ENCODE assay signal across 16 cellular contexts in genomic region chr11:86931059-86931964, GRCh38. TPM values are rescaled to one million over a fixed set of nuclear protein-coding genes. Genes with fewer than 3 reads are reported as not detected.
DNase-seq lines count a peak whose midpoint lies in the region; ATAC-seq and TF ChIP-seq lines count a peak whose summit lies in the region.
"Had no signal": no experiment of that assay in that cellular context is flagged by ENCODE, and none has a peak within 500 bp of the region (broad histone marks: within the 10 kb centered on the region; RNA-seq: fewer than 3 reads in every experiment).

No MANE protein-coding gene starts in this region.

- ATAC-seq in PC-3 = no peak
- ATAC-seq in HG03442 (IDR thresholded peaks at IDR 0.05; ENCODE audit: unreplicated experiment) = no peak
- ATAC-seq in activated CD4-positive, alpha-beta T cell treated with anti-CD3 and anti-CD28 coated beads for 36 hours = no peak
- ATAC-seq: left lobe of liver had no signal

- H3K36me3 ChIP-seq in ACC112 (ENCODE audit: insufficient read depth, low read length) (no peaks in the 10 kb centered on the region), PC-3 (ENCODE audit: low read depth, low read length) (no peaks in the 10 kb centered on the region), duodenal mucosa (ENCODE audit: control insufficient read depth in 1 of 2, insufficient read depth in 2 of 2, low read length in 2 of 2) (no peaks in the 10 kb centered on the region)

- H3K9me2 ChIP-seq in PC-3 (replicated peaks; ENCODE audit: low read length) = no peaks in the 10 kb centered on the region

- H3K36me3 Mint-ChIP-seq in mesothelial cell of epicardium = no peaks in the 10 kb centered on the region
- no peaks in the 10 kb centered on the region for H3K36me3 Mint-ChIP-seq in activated CD4-positive, alpha-beta T cell treated with anti-CD3 and anti-CD28 coated beads for 36 hours (ENCODE audit: low read depth)
- H3K36me3 Mint-ChIP-seq: activated CD8-positive, alpha-beta memory T cell treated with anti-CD3 and anti-CD28 coated beads, Interleukin-2, amount 10 ng/mL, durations not matched to agents 7 days and 5 days; natural killer cell had no signal

- peaks cover 5% of the 10 kb centered on the region for H3F3A ChIP-seq in PC-3 (ENCODE audit: low read length, unreplicated experiment)

- H3K27ac Mint-ChIP-seq in mesothelial cell of epicardium = peak overlapping the region; percentile 87
- no peak overlapping the region for H3K27ac Mint-ChIP-seq in activated CD4-positive, alpha-beta T cell treated with anti-CD3 and anti-CD28 coated beads for 36 hours
- H3K27ac Mint-ChIP-seq: activated B cell treated with CpG ODN at 0.5 μM for 24 hours; activated CD8-positive, alpha-beta memory T cell treated with anti-CD3 and anti-CD28 coated beads, Interleukin-2, amount 10 ng/mL, durations not matched to agents 7 days and 5 days had no signal

- H3K27ac ChIP-seq in ACC112 (ENCODE audit: low read depth, low read length) = 0 out of 2 replicates have a peak overlapping the region, but pooled peaks have one; percentile 22
- H3K27ac ChIP-seq in PC-3 (ENCODE audit: low read length) = peak overlapping the region; percentile 90
- H3K27ac ChIP-seq in duodenal mucosa (ENCODE audit: low read depth, low read length) = peak overlapping the region; percentile 10
- H3K27ac ChIP-seq: HL-60 had no signal

- no peaks in the 10 kb centered on the region for H3K27me3 Mint-ChIP-seq in mesothelial cell of epicardium (ENCODE audit: low read depth)
- no peaks in the 10 kb centered on the region for H3K27me3 Mint-ChIP-seq in activated CD4-positive, alpha-beta T cell treated with anti-CD3 and anti-CD28 coated beads for 36 hours
- H3K27me3 Mint-ChIP-seq: activated CD8-positive, alpha-beta memory T cell treated with anti-CD3 and anti-CD28 coated beads, Interleukin-2, amount 10 ng/mL, durations not matched to agents 7 days and 5 days had no signal

- H3K79me2 ChIP-seq in ACC112 (ENCODE audit: control insufficient read depth, insufficient read depth, low read length, unreplicated experiment) (no peaks in the 10 kb centered on the region), PC-3 (ENCODE audit: low read length) (no peaks in the 10 kb centered on the region)

- H4K20me1 ChIP-seq in PC-3 (ENCODE audit: low read length) = no peaks in the 10 kb centered on the region

- H3K4me3 ChIP-seq in ACC112 (ENCODE audit: low read depth, low read length) = peak overlapping the region; percentile 13; the same call in 1 of the 2 replicates
- peak overlapping the region; percentile 41 for H3K4me3 ChIP-seq in PC-3 (ENCODE audit: low read length)
- H3K4me3 ChIP-seq in duodenal mucosa (ENCODE audit: low read depth in 1 of 2, low read length in 2 of 2) = no peak overlapping the region

- CTCF ChIA-PET in PC-3 (lab: Charles Lee) (interaction anchor here (0.7 to 1.3 kb wide), 3 partner anchors 21 to 1205 kb away, joined by 3 to 5 read pairs (median 3); partner anchors contain the start of gene CCDC83), HEK293T (lab: Yijun Ruan, JAX) (no interaction called here)
- CTCF ChIA-PET in activated CD4-positive, alpha-beta T cell treated with anti-CD3 and anti-CD28 coated beads for 36 hours (lab: Charles Lee) = interaction anchor here (0.9 kb wide), 1 partner anchor 64 kb away, joined by 4 read pairs; no protein-coding TSS in a partner anchor

- H3K9me3 Mint-ChIP-seq in mesothelial cell of epicardium = no peaks in the 10 kb centered on the region
- no peaks in the 10 kb centered on the region for H3K9me3 Mint-ChIP-seq in activated CD4-positive, alpha-beta T cell treated with anti-CD3 and anti-CD28 coated beads for 36 hours (ENCODE audit: low read depth)
- H3K9me3 Mint-ChIP-seq: activated B cell treated with CpG ODN at 0.5 μM for 24 hours, natural killer cell had no signal

- H2AFZ ChIP-seq in ACC112 (ENCODE audit: low read length, unreplicated experiment) (peak overlapping the region; percentile 53), PC-3 (ENCODE audit: low read length) (peak overlapping the region; percentile 2; the same call in 1 of the 2 replicates)

- peak overlapping the region; percentile 56 for H3K9ac ChIP-seq in PC-3 (ENCODE audit: low read length)
- H3K9ac ChIP-seq in duodenal mucosa (ENCODE audit: low read depth in 1 of 2, low read length in 2 of 2) = no peak overlapping the region

- H3K9me3 ChIP-seq in PC-3 (ENCODE audit: low read length) (no peaks in the 10 kb centered on the region), duodenal mucosa (ENCODE audit: control insufficient read depth in 1 of 2, low read length in 2 of 2) (no peaks in the 10 kb centered on the region)

- H3K4me1 Mint-ChIP-seq in mesothelial cell of epicardium = peaks cover 63% of the 10 kb centered on the region
- H3K4me1 Mint-ChIP-seq in activated CD4-positive, alpha-beta T cell treated with anti-CD3 and anti-CD28 coated beads for 36 hours = no peaks in the 10 kb centered on the region
- H3K4me1 Mint-ChIP-seq: activated B cell treated with CpG ODN at 0.5 μM for 24 hours had no signal

- no peak overlapping the region for H3K4me3 Mint-ChIP-seq in mesothelial cell of epicardium
- no peak overlapping the region for H3K4me3 Mint-ChIP-seq in activated CD4-positive, alpha-beta T cell treated with anti-CD3 and anti-CD28 coated beads for 36 hours
- H3K4me3 Mint-ChIP-seq: activated B cell treated with CpG ODN at 0.5 μM for 24 hours; activated CD8-positive, alpha-beta memory T cell treated with anti-CD3 and anti-CD28 coated beads, Interleukin-2, amount 10 ng/mL, durations not matched to agents 7 days and 5 days; natural killer cell had no signal

- H3K4me2 ChIP-seq in PC-3 (ENCODE audit: low read length) = peak overlapping the region; percentile 75

- POLR2A ChIA-PET in PC-3 (lab: Charles Lee; ENCODE audit: unreplicated experiment) (interaction anchor here (0.7 to 1.0 kb wide), 3 partner anchors 11 to 1102 kb away, joined by 3 to 5 read pairs (median 3); partner anchors contain the start of gene FZD4), HEK293T (lab: Yijun Ruan, JAX) (no interaction called here)
- POLR2A ChIA-PET in activated CD4-positive, alpha-beta T cell treated with anti-CD3 and anti-CD28 coated beads for 36 hours (lab: Charles Lee) = no interaction called here

- TSS peak; percentile 44 for BruUV-seq in PC-3 (replicated peaks; lab: Mats Ljungman, UMichigan)

- intact Hi-C loops in PC-3 (cut with micrococcal nuclease) = no loop called here
- intact Hi-C loops in activated CD4-positive, alpha-beta T cell treated with anti-CD3 and anti-CD28 coated beads for 36 hours (cut with DNase I, micrococcal nuclease) = no loop called here

- peaks cover 41% of the 10 kb centered on the region for H3K4me1 ChIP-seq in ACC112 (ENCODE audit: control insufficient read depth, insufficient read depth, low read length, unreplicated experiment)
- peaks cover 49% of the 10 kb centered on the region for H3K4me1 ChIP-seq in PC-3 (ENCODE audit: insufficient read depth, low read length)
- peaks cover 0 to 5% of the 10 kb centered on the region in 2 donors for H3K4me1 ChIP-seq in duodenal mucosa (ENCODE audit: control insufficient read depth in 1 of 2, insufficient read depth in 2 of 2, low read length in 2 of 2)

- no peaks in the 10 kb centered on the region for H3K27me3 ChIP-seq in ACC112 (ENCODE audit: insufficient read depth, low read length)
- H3K27me3 ChIP-seq in PC-3 (ENCODE audit: low read length) = no peaks in the 10 kb centered on the region
- H3K27me3 ChIP-seq in duodenal mucosa (ENCODE audit: control insufficient read depth in 1 of 2, insufficient read depth in 2 of 2, low read length in 2 of 2) = no peaks in the 10 kb centered on the region

- TF ChIP-seq CTCF in PC-3 (conservative IDR thresholded peaks at IDR 0.05; ENCODE audit: low read depth, low read length) (no peak), mesothelial cell of epicardium (IDR thresholded peaks at IDR 0.05; ENCODE audit: unreplicated experiment) (no peak), GM10266 (IDR thresholded peaks at IDR 0.05; ENCODE audit: control insufficient read depth, insufficient read depth, low read depth, missing control alignments) (no peak)

- no peak for DNase-seq in PC-3
- no peak for DNase-seq in mesothelial cell of epicardium (ENCODE audit: low spot score in 2 of 2, unreplicated experiment in 2 of 2)
- no peak for DNase-seq in HEK293T (ENCODE audit: extremely low spot score)
- no peak for DNase-seq in GM10266 (ENCODE audit: extremely low spot score)
- no peak for DNase-seq in activated CD4-positive, alpha-beta T cell treated with anti-CD3 and anti-CD28 coated beads for 36 hours
- DNase-seq: activated B cell treated with CpG ODN at 0.5 μM for 24 hours; activated CD8-positive, alpha-beta memory T cell treated with anti-CD3 and anti-CD28 coated beads, Interleukin-2, amount 10 ng/mL, durations not matched to agents 7 days and 5 days; activated naive CD4-positive, alpha-beta T cell treated with Interleukin-2 at 50 U/mL for 16 hours; MM.1S; natural killer cell; NCI-H2081 treated with DMSO at 0.1 percent for 48 hours had no signal

TF ChIP-seq in HEK293T, 16 proteins besides CTCF, POLR2A, EP300 and RAD21:
- no peak for TF ChIP-seq ZNF384 (IDR thresholded peaks at IDR 0.05)
- TF ChIP-seq NFRKB (IDR thresholded peaks at IDR 0.05) = no peak
- TF ChIP-seq HDGF (IDR thresholded peaks at IDR 0.05; ENCODE audit: borderline replicate concordance) = no peak
- TF ChIP-seq FOXK2 (IDR thresholded peaks at IDR 0.05) = no peak
- no peak for TF ChIP-seq PKNOX1 (IDR thresholded peaks at IDR 0.05)
- TF ChIP-seq SUZ12 (IDR thresholded peaks at IDR 0.05) = no peak
- no peak for TF ChIP-seq CTBP1 (IDR thresholded peaks at IDR 0.05; ENCODE audit: borderline replicate concordance)
- TF ChIP-seq ARNT (IDR thresholded peaks at IDR 0.05) = no peak
- no peak for TF ChIP-seq FOXM1 (IDR thresholded peaks at IDR 0.05; ENCODE audit: borderline replicate concordance)
- TF ChIP-seq ELF4 (IDR thresholded peaks at IDR 0.05) = no peak
- TF ChIP-seq BHLHE40 (IDR thresholded peaks at IDR 0.05; ENCODE audit: borderline replicate concordance) = no peak
- no peak for TF ChIP-seq SP1 (IDR thresholded peaks at IDR 0.05)
- no peak for TF ChIP-seq LEF1 (IDR thresholded peaks at IDR 0.05; ENCODE audit: borderline replicate concordance)
- TF ChIP-seq FOXA1 (IDR thresholded peaks at IDR 0.05) = no peak

RNA-seq across cellular contexts. Expression of gene FZD4, which starts 23.9 kb away (rescaled TPM):
- 17.3 and 17.7 TPM in 2 replicates for total RNA-seq in PC-3 (2014; rRNA removed)
- total RNA-seq in mesothelial cell of epicardium = 20.1 to 22.5 TPM (median 20.7 TPM) in 3 replicates
- total RNA-seq in activated CD4-positive, alpha-beta T cell treated with anti-CD3 and anti-CD28 coated beads for 36 hours = under 1 TPM; 0.14 to 0.21 TPM
- total RNA-seq: activated B cell treated with CpG ODN at 0.5 μM for 24 hours had no signal

Comparison
In these comparisons a context has a peak if more than half of its experiments do, and no peak if none do; other contexts are left out.
1. H3K27ac ChIP-seq: peak in every context shown above with its lines; median percentile 90 in PC-3; 22 in ACC112; 10 in duodenal mucosa.
2. H3K4me3 ChIP-seq: peak in ACC112 (single experiment) and PC-3 (single experiment); none in duodenal mucosa (0 of 2).
3. RNA of gene FZD4, which starts 23.9 kb away (total RNA-seq): 20.1 to 22.5 TPM in mesothelial cell of epicardium and 17.3 to 17.7 TPM in PC-3; 0.14 to 0.21 TPM in activated CD4-positive, alpha-beta T cell treated with anti-CD3 and anti-CD28 coated beads for 36 hours; every median in the first group is over 10 times any median in the second.